ENCODE assay signal across 23 cellular contexts in genomic region chr11:68569357-68569756, GRCh38.
DNase-seq lines count a peak whose midpoint lies in the region; ATAC-seq and TF ChIP-seq lines count a peak whose summit lies in the region.
"Had no signal": no experiment of that assay in that cellular context is flagged by ENCODE, and none has a peak within 500 bp of the region (broad histone marks: within the 10 kb centered on the region; RNA-seq: fewer than 3 reads in every experiment).

No MANE protein-coding gene starts in this region.

- WGBS in smooth muscle cell (ENCODE audit: low lambda C conversion rate) = 94% methylated on average over 1 of the region's 1 CpG

- H3K9me3 Mint-ChIP-seq in activated T-cell treated with anti-CD3 and anti-CD28 coated beads, Interleukin-2, amount 50 U/mL, for 4 hours = no peaks in the 10 kb centered on the region
- no peaks in the 10 kb centered on the region for H3K9me3 Mint-ChIP-seq in activated T-helper 17 cell treated with anti-CD3 and anti-CD28 coated beads, Interleukin-2, amount 50 U/mL, for 72 hours
- H3K9me3 Mint-ChIP-seq in nephron progenitor cell = no peaks in the 10 kb centered on the region
- H3K9me3 Mint-ChIP-seq: activated CD4-positive, alpha-beta memory T cell treated with anti-CD3 and anti-CD28 coated beads for 36 hours; activated T-helper 1 cell treated with anti-CD3 and anti-CD28 coated beads, Interleukin-12 subunit alpha, Interleukin-12 subunit beta, Interleukin-2, Interleukin-4 antibody, amounts not matched to agents 30 ng/mL and 10 ng/mL and 1 ng/mL, durations not matched to agents 14 hours and 24 hours and 36 hours; central memory CD8-positive, alpha-beta T cell; H9; memory B cell had no signal

- peaks cover 18% of the 10 kb centered on the region for H3K4me1 Mint-ChIP-seq in activated T-cell treated with anti-CD3 and anti-CD28 coated beads, Interleukin-2, amount 50 U/mL, for 4 hours (ENCODE audit: low read depth)
- H3K4me1 Mint-ChIP-seq in activated T-helper 17 cell treated with anti-CD3 and anti-CD28 coated beads, Interleukin-2, amount 50 U/mL, for 72 hours = peaks cover 16% of the 10 kb centered on the region
- no peaks in the 10 kb centered on the region for H3K4me1 Mint-ChIP-seq in nephron progenitor cell

- no peak for TF ChIP-seq CTCF in GM20000 (IDR thresholded peaks at IDR 0.05; ENCODE audit: extremely low read depth, missing control alignments)
- no peak for TF ChIP-seq CTCF in smooth muscle cell (IDR thresholded peaks at IDR 0.05; ENCODE audit: borderline replicate concordance, insufficient read depth, poor library complexity, severe bottlenecking)
- no peak for TF ChIP-seq CTCF in nephron progenitor cell (IDR thresholded peaks at IDR 0.05)

- H3K9ac ChIP-seq in smooth muscle cell (ENCODE audit: low read depth) = no peak overlapping the region

- no peaks in the 10 kb centered on the region for H3K27me3 ChIP-seq in smooth muscle cell (ENCODE audit: low read depth)
- H3K27me3 ChIP-seq: hepatocyte, vagina had no signal

- no peaks in the 10 kb centered on the region for H3F3A ChIP-seq in smooth muscle cell (ENCODE audit: low read depth)

- H4K20me1 ChIP-seq in smooth muscle cell (ENCODE audit: low read depth) = peaks cover 90% of the 10 kb centered on the region

- peak; percentile 65 to 71 for ATAC-seq in activated T-cell treated with anti-CD3 and anti-CD28 coated beads, Interleukin-2, amount 50 U/mL, for 4 hours
- peak; percentile 75 for ATAC-seq in activated T-helper 17 cell treated with anti-CD3 and anti-CD28 coated beads, Interleukin-2, amount 50 U/mL, for 72 hours (replicated peaks)

- H3K36me3 ChIP-seq in smooth muscle cell (ENCODE audit: low read depth) = peaks cover 26% of the 10 kb centered on the region

- no peak overlapping the region for H3K4me3 ChIP-seq in smooth muscle cell
- H3K4me3 ChIP-seq: hepatocyte, vagina had no signal

- peaks cover 32% of the 10 kb centered on the region for H3K79me2 ChIP-seq in smooth muscle cell (ENCODE audit: low read depth)

- no peak overlapping the region for H2AFZ ChIP-seq in smooth muscle cell (ENCODE audit: low read depth)
- H2AFZ ChIP-seq: hepatocyte had no signal

- H3K4me2 ChIP-seq in smooth muscle cell = no peak overlapping the region
- H3K4me2 ChIP-seq: hepatocyte had no signal

- H3K27me3 Mint-ChIP-seq in activated T-cell treated with anti-CD3 and anti-CD28 coated beads, Interleukin-2, amount 50 U/mL, for 4 hours (ENCODE audit: low read depth) = no peaks in the 10 kb centered on the region
- no peaks in the 10 kb centered on the region for H3K27me3 Mint-ChIP-seq in activated T-helper 17 cell treated with anti-CD3 and anti-CD28 coated beads, Interleukin-2, amount 50 U/mL, for 72 hours
- no peaks in the 10 kb centered on the region for H3K27me3 Mint-ChIP-seq in nephron progenitor cell (ENCODE audit: low read depth, poor library complexity)
- H3K27me3 Mint-ChIP-seq: activated CD4-positive, alpha-beta memory T cell treated with anti-CD3 and anti-CD28 coated beads for 36 hours; central memory CD8-positive, alpha-beta T cell; memory B cell had no signal

- peak overlapping the region; percentile 10 for H3K27ac ChIP-seq in smooth muscle cell (ENCODE audit: low read depth)
- H3K27ac ChIP-seq: hepatocyte, vagina had no signal

- H3K36me3 Mint-ChIP-seq in activated T-cell treated with anti-CD3 and anti-CD28 coated beads, Interleukin-2, amount 50 U/mL, for 4 hours (ENCODE audit: insufficient read depth) = peaks cover 50% of the 10 kb centered on the region
- peaks cover 100% of the 10 kb centered on the region for H3K36me3 Mint-ChIP-seq in activated T-helper 17 cell treated with anti-CD3 and anti-CD28 coated beads, Interleukin-2, amount 50 U/mL, for 72 hours (ENCODE audit: low read depth)
- peaks cover 85% of the 10 kb centered on the region for H3K36me3 Mint-ChIP-seq in nephron progenitor cell (ENCODE audit: low read depth)

- DNase-seq in activated T-cell treated with anti-CD3 and anti-CD28 coated beads, Interleukin-2, amount 50 U/mL, for 4 hours = no peak
- no peak for DNase-seq in activated T-cell treated with anti-CD3 and anti-CD28 coated beads for 4 hours
- peak; percentile 39 for DNase-seq in GM20000 (ENCODE audit: low spot score)
- DNase-seq in smooth muscle cell (lab: John Stamatoyannopoulos, UW; ENCODE audit: unreplicated experiment) = no peak
- DNase-seq in NCI-H1417 treated with DMSO at 0.1 percent for 48 hours (lab: John Stamatoyannopoulos, UW) = no peak
- no peak for DNase-seq in nephron progenitor cell
- no peak for DNase-seq in retina
- DNase-seq: activated CD4-positive, alpha-beta memory T cell treated with anti-CD3 and anti-CD28 coated beads for 36 hours; amniotic stem cell; DMS79; effector CD8-positive, alpha-beta T cell; H9; KG1; kidney; NCI-H2171; NCI-H82; stimulated activated CD4-positive, alpha-beta T cell treated with anti-CD3 and anti-CD28 coated beads, Interleukin-15, amount 100 ng/mL, for 24 hours had no signal

- H3K27ac Mint-ChIP-seq in activated T-helper 17 cell treated with anti-CD3 and anti-CD28 coated beads, Interleukin-2, amount 50 U/mL, for 72 hours = no peak overlapping the region
- no peak overlapping the region for H3K27ac Mint-ChIP-seq in nephron progenitor cell
- H3K27ac Mint-ChIP-seq: activated CD4-positive, alpha-beta memory T cell treated with anti-CD3 and anti-CD28 coated beads for 36 hours; activated T-helper 1 cell treated with anti-CD3 and anti-CD28 coated beads, Interleukin-12 subunit alpha, Interleukin-12 subunit beta, Interleukin-2, Interleukin-4 antibody, amounts not matched to agents 30 ng/mL and 10 ng/mL and 1 ng/mL, durations not matched to agents 14 hours and 24 hours and 36 hours had no signal

- no peak overlapping the region for H3K4me3 Mint-ChIP-seq in activated T-cell treated with anti-CD3 and anti-CD28 coated beads, Interleukin-2, amount 50 U/mL, for 4 hours
- H3K4me3 Mint-ChIP-seq in activated T-helper 17 cell treated with anti-CD3 and anti-CD28 coated beads, Interleukin-2, amount 50 U/mL, for 72 hours = no peak overlapping the region
- H3K4me3 Mint-ChIP-seq in nephron progenitor cell = no peak overlapping the region
- H3K4me3 Mint-ChIP-seq: activated CD4-positive, alpha-beta memory T cell treated with anti-CD3 and anti-CD28 coated beads for 36 hours; activated T-helper 1 cell treated with anti-CD3 and anti-CD28 coated beads, Interleukin-12 subunit alpha, Interleukin-12 subunit beta, Interleukin-2, Interleukin-4 antibody, amounts not matched to agents 30 ng/mL and 10 ng/mL and 1 ng/mL, durations not matched to agents 14 hours and 24 hours and 36 hours; central memory CD8-positive, alpha-beta T cell; H9; memory B cell had no signal

- no peaks in the 10 kb centered on the region for H3K4me1 ChIP-seq in smooth muscle cell (ENCODE audit: low read depth)

- H3K9me3 ChIP-seq in smooth muscle cell (replicated peaks; ENCODE audit: low read depth) = no peaks in the 10 kb centered on the region
- H3K9me3 ChIP-seq: vagina had no signal
